In genomic region chr1:236913371-236914037, GRCh38 we compare ENCODE assay signal across 16 cellular contexts.
DNase-seq lines count a peak whose midpoint lies in the region; ATAC-seq, FAIRE-seq and TF ChIP-seq lines count a peak whose summit lies in the region.
"Had no signal": no experiment of that assay in that cellular context is flagged by ENCODE, and none has a peak within 500 bp of the region (broad histone marks: within the 10 kb centered on the region; RNA-seq: fewer than 3 reads in every experiment).

No MANE protein-coding gene starts in this region.

- H3K27me3 ChIP-seq in keratinocyte (ENCODE audit: control insufficient read depth, extremely low read depth, insufficient read depth, low read length), result no peaks in the 10 kb centered on the region
- no peaks in the 10 kb centered on the region for H3K27me3 ChIP-seq in effector memory CD4-positive, alpha-beta T cell (replicated peaks; ENCODE audit: control insufficient read depth, insufficient read depth, low read length, poor library complexity, severe bottlenecking)
- H3K27me3 ChIP-seq: BLaER1 treated with 17β-estradiol and CSF1 and Interleukin-3, amounts not matched to agents 10 nM and 100 nM; transverse colon had no signal

- no peak for TF ChIP-seq CTCF in keratinocyte (optimal IDR thresholded peaks at IDR 0.05 in 1 of 3, IDR thresholded peaks at IDR 0.05 in 1 of 3, conservative IDR thresholded peaks at IDR 0.05 in 1 of 3; ENCODE audit: extremely low read depth in 1 of 3, insufficient read depth in 2 of 3, low read length in 3 of 3)

- H3K36me3 ChIP-seq in keratinocyte (ENCODE audit: control insufficient read depth in 2 of 2, extremely low read depth in 1 of 2, insufficient read depth in 2 of 2, low read length in 2 of 2), result no peaks in the 10 kb centered on the region
- H3K36me3 ChIP-seq in effector memory CD4-positive, alpha-beta T cell (ENCODE audit: control insufficient read depth, insufficient read depth, low read length), result no peaks in the 10 kb centered on the region
- H3K36me3 ChIP-seq: transverse colon had no signal

- dilution Hi-C loops in keratinocyte (cut with MboI; ENCODE audit: extremely low pct_ligation_motif_present, low sequenced_read_pairs), result no loop called here

- no peaks in the 10 kb centered on the region for H4K20me1 ChIP-seq in keratinocyte (ENCODE audit: control insufficient read depth, extremely low read depth, insufficient read depth, low read length)
- H4K20me1 ChIP-seq: BLaER1 treated with 17β-estradiol and CSF1 and Interleukin-3, amounts not matched to agents 10 nM and 100 nM had no signal

- H3K4me1 Mint-ChIP-seq in activated naive CD8-positive, alpha-beta T cell treated with anti-CD3 and anti-CD28 coated beads, Interleukin-2, amount 50 U/mL, for 24 hours, result peaks cover 7% of the 10 kb centered on the region

- no peak overlapping the region for H3K27ac ChIP-seq in keratinocyte (ENCODE audit: control insufficient read depth, insufficient read depth, low read length)
- no peak overlapping the region for H3K27ac ChIP-seq in effector memory CD4-positive, alpha-beta T cell (ENCODE audit: insufficient read depth, low read length, poor library complexity, severe bottlenecking)
- H3K27ac ChIP-seq: BLaER1 treated with 17β-estradiol and CSF1 and Interleukin-3, amounts not matched to agents 10 nM and 100 nM; SK-N-MC; transverse colon had no signal

- H3K4me1 ChIP-seq in keratinocyte (ENCODE audit: control insufficient read depth, extremely low read depth, insufficient read depth, low read length), result peaks cover 4% of the 10 kb centered on the region
- H3K4me1 ChIP-seq in effector memory CD4-positive, alpha-beta T cell (ENCODE audit: control insufficient read depth, insufficient read depth, low read length, poor library complexity, severe bottlenecking), result no peaks in the 10 kb centered on the region
- H3K4me1 ChIP-seq: BLaER1 treated with 17β-estradiol and CSF1 and Interleukin-3, amounts not matched to agents 10 nM and 100 nM; transverse colon had no signal

- no peaks in the 10 kb centered on the region for H3K9me3 ChIP-seq in keratinocyte (ENCODE audit: control insufficient read depth, low read depth, low read length)
- H3K9me3 ChIP-seq in effector memory CD4-positive, alpha-beta T cell (ENCODE audit: control insufficient read depth, low read length), result no peaks in the 10 kb centered on the region

- H3K4me3 ChIP-seq in keratinocyte (ENCODE audit: control insufficient read depth in 2 of 3, extremely low read depth in 1 of 3, insufficient read depth in 2 of 3, low read depth in 1 of 3, low read length in 3 of 3), result no peak overlapping the region
- no peak overlapping the region for H3K4me3 ChIP-seq in effector memory CD4-positive, alpha-beta T cell (ENCODE audit: insufficient read depth, low read depth, low read length, poor library complexity, severe bottlenecking)
- H3K4me3 ChIP-seq: BLaER1 treated with 17β-estradiol and CSF1 and Interleukin-3, amounts not matched to agents 10 nM and 100 nM; SK-N-MC; transverse colon had no signal

- H3K27ac Mint-ChIP-seq in activated naive CD8-positive, alpha-beta T cell treated with anti-CD3 and anti-CD28 coated beads, Interleukin-2, amount 50 U/mL, for 24 hours, result no peak overlapping the region

- no peaks in the 10 kb centered on the region for H3K9me1 ChIP-seq in keratinocyte (ENCODE audit: control insufficient read depth, extremely low read depth, insufficient read depth, low read length)

- peak; percentile 95 for ATAC-seq in activated naive CD8-positive, alpha-beta T cell treated with anti-CD3 and anti-CD28 coated beads, Interleukin-2, amount 50 U/mL, for 24 hours
- ATAC-seq: left lobe of liver had no signal

- no peak overlapping the region for H3K4me2 ChIP-seq in keratinocyte (ENCODE audit: control insufficient read depth, extremely low read depth, insufficient read depth, low read depth, low read length)
- H3K4me2 ChIP-seq: BLaER1 treated with 17β-estradiol and CSF1 and Interleukin-3, amounts not matched to agents 10 nM and 100 nM had no signal

- DNase-seq in EH (ENCODE audit: low read depth) (peak; percentile 49), HS-5 (ENCODE audit: low read depth) (peak; percentile 61), keratinocyte (ENCODE audit: low read depth, low spot score) (peak; percentile 19), DMS79 (lab: John Stamatoyannopoulos, UW) (no peak), hippocampal formation (lab: John Stamatoyannopoulos, UW) (no peak), NCI-H1930 (lab: John Stamatoyannopoulos, UW) (no peak)
- no peak for DNase-seq in activated naive CD8-positive, alpha-beta T cell treated with anti-CD3 and anti-CD28 coated beads, Interleukin-2, amount 50 U/mL, for 24 hours
- no peak for DNase-seq in effector memory CD4-positive, alpha-beta T cell
- DNase-seq: activated gamma-delta T cell treated with Interleukin-2 at 50 U/mL for 16 hours; effector CD4-positive, alpha-beta T cell; NCI-H2081 treated with DMSO at 0.1 percent for 48 hours; NCI-H524 treated with DMSO at 0.1 percent for 48 hours; transverse colon had no signal

- FAIRE-seq in keratinocyte (lab: Jason Lieb, UNC), result no peak

- H3K9me3 Mint-ChIP-seq in activated naive CD8-positive, alpha-beta T cell treated with anti-CD3 and anti-CD28 coated beads, Interleukin-2, amount 50 U/mL, for 24 hours, result peaks cover 17% of the 10 kb centered on the region

- H3K79me2 ChIP-seq in keratinocyte (ENCODE audit: control insufficient read depth, insufficient read depth, low read length), result no peaks in the 10 kb centered on the region

- no peak overlapping the region for H3K4me3 Mint-ChIP-seq in activated naive CD8-positive, alpha-beta T cell treated with anti-CD3 and anti-CD28 coated beads, Interleukin-2, amount 50 U/mL, for 24 hours

- no peak overlapping the region for H2AFZ ChIP-seq in keratinocyte (ENCODE audit: control insufficient read depth, low read length)

- no peaks in the 10 kb centered on the region for H3K27me3 Mint-ChIP-seq in activated naive CD8-positive, alpha-beta T cell treated with anti-CD3 and anti-CD28 coated beads, Interleukin-2, amount 50 U/mL, for 24 hours

- H3K9ac ChIP-seq in keratinocyte (ENCODE audit: control insufficient read depth, extremely low read depth, insufficient read depth, low read length), result no peak overlapping the region
- H3K9ac ChIP-seq: BLaER1 treated with 17β-estradiol and CSF1 and Interleukin-3, amounts not matched to agents 10 nM and 100 nM had no signal

- peaks cover 13% of the 10 kb centered on the region for H3K36me3 Mint-ChIP-seq in activated naive CD8-positive, alpha-beta T cell treated with anti-CD3 and anti-CD28 coated beads, Interleukin-2, amount 50 U/mL, for 24 hours (ENCODE audit: low read depth)

Comparison
In these comparisons a context has a peak if more than half of its experiments do, and no peak if none do; other contexts are left out.
1. DNase-seq: peak in EH (single experiment), HS-5 (single experiment) and keratinocyte (single experiment); none in activated naive CD8-positive, alpha-beta T cell treated with anti-CD3 and anti-CD28 coated beads, Interleukin-2, amount 50 U/mL, for 24 hours (single experiment), DMS79 (single experiment), hippocampal formation (0 of 2), NCI-H1930 (0 of 2) and effector memory CD4-positive, alpha-beta T cell (0 of 3).